Comparison of ENCODE assay signal across 25 cellular contexts in the genomic region with DNA sequence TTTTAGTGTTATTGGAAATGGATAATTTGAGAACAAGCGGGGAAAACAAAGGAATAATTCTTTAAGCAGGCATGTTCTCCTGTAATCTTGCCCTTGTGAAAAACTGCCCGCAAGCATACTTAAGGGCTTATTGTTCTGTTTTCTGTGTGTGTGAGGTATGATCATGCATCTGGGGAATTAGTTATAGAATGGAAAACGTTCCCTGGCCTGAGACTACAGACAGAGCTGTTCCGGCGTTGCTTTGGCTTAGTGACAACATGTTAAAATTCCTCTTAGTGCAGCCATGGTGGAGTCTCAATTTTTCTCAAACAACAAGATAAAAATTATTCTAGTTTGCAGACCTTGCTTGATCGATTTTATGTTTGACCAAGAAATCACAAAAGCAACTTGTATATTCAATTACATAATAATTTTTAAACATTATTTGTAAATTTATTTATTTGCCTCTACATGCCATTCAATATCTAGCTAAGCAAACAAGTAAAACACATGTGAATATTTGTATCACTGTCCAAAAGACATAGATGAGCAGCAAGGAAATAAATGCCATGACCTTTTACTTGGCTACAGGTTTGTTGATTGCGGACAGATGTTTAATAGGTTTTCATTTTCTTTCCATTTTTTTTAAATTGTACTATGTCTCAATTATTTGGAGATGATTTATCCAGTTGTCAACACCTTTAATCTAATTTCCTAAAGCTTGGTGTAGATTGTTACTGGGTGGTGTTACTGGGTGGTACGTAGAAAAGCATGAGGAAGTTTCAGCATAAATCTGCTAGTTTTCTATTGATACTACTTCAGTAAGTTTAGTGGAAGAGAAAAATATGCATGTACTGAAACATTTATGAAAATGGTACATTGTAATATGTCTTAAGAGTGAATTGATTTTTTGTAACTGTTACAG.
DNase-seq lines count a peak whose midpoint lies in the region; ATAC-seq and TF ChIP-seq lines count a peak whose summit lies in the region.
"Had no signal": no experiment of that assay in that cellular context is flagged by ENCODE, and none has a peak within 500 bp of the region (broad histone marks: within the 10 kb centered on the region; RNA-seq: fewer than 3 reads in every experiment).

No MANE protein-coding gene starts in this region.

- H3K27ac ChIP-seq in heart left ventricle, result peak overlapping the region in 11 of 12 donors; percentile 26 to 73 (median 57)
- H3K27ac ChIP-seq in aorta (ENCODE audit: low read depth in 1 of 2, low read length in 2 of 2), result no peak overlapping the region
- H3K27ac ChIP-seq: esophagus muscularis mucosa, GM23248, psoas muscle, transverse colon had no signal

- H3K4me1 ChIP-seq in heart left ventricle (peaks cover 0 to 11% (median 0%) of the 10 kb centered on the region in 12 donors), aorta (ENCODE audit: control insufficient read depth in 1 of 2, insufficient read depth in 2 of 2, low read length in 2 of 2) (no peaks in the 10 kb centered on the region)
- H3K4me1 ChIP-seq: esophagus muscularis mucosa, psoas muscle, transverse colon had no signal

- ATAC-seq in Right ventricle myocardium inferior (peak; percentile 81), heart left ventricle (peak; percentile 36 to 86 (median 80)), aorta (ENCODE audit: low FRiP score) (peak; percentile 41), left colon (no peak)
- ATAC-seq: HepG2 had no signal

- H3K27me3 Mint-ChIP-seq in neural crest cell (ENCODE audit: low read depth) (no peaks in the 10 kb centered on the region), CD14-positive monocyte (ENCODE audit: low read depth in 3 of 3) (peaks cover 0 to 2% (median 0%) of the 10 kb centered on the region in 3 donors)
- H3K27me3 Mint-ChIP-seq: activated CD4-positive, alpha-beta T cell treated with anti-CD3 and anti-CD28 coated beads, Interleukin-2, amount 10 ng/mL, durations not matched to agents 24 days and 14 days; CD4-positive, alpha-beta T cell had no signal

- H3K4me3 ChIP-seq in heart left ventricle (no peak overlapping the region), aorta (ENCODE audit: low read length in 2 of 2) (no peak overlapping the region)
- H3K4me3 ChIP-seq: esophagus muscularis mucosa, GM23248, psoas muscle, transverse colon had no signal

- H3K4me1 Mint-ChIP-seq in neural crest cell (peaks cover 10% of the 10 kb centered on the region), CD14-positive monocyte (peaks cover 12% of the 10 kb centered on the region)
- H3K4me1 Mint-ChIP-seq: activated CD4-positive, alpha-beta T cell treated with anti-CD3 and anti-CD28 coated beads, Interleukin-2, amount 10 ng/mL, durations not matched to agents 24 days and 14 days had no signal

- H3K4me3 Mint-ChIP-seq in neural crest cell (no peak overlapping the region), CD14-positive monocyte (no peak overlapping the region)
- H3K4me3 Mint-ChIP-seq: activated CD4-positive, alpha-beta T cell treated with anti-CD3 and anti-CD28 coated beads, Interleukin-2, amount 10 ng/mL, durations not matched to agents 24 days and 14 days; activated naive CD4-positive, alpha-beta T cell treated with anti-CD3 and anti-CD28 coated beads for 36 hours; CD4-positive, alpha-beta T cell; HFFc6 had no signal

- H3K9me3 Mint-ChIP-seq in neural crest cell (peaks cover 5% of the 10 kb centered on the region), CD14-positive monocyte (peaks cover 0 to 4% (median 0%) of the 10 kb centered on the region in 7 donors)
- H3K9me3 Mint-ChIP-seq: activated CD4-positive, alpha-beta T cell treated with anti-CD3 and anti-CD28 coated beads, Interleukin-2, amount 10 ng/mL, durations not matched to agents 24 days and 14 days; activated naive CD4-positive, alpha-beta T cell treated with anti-CD3 and anti-CD28 coated beads for 36 hours; CD4-positive, alpha-beta T cell had no signal

- no peaks in the 10 kb centered on the region for H3K36me3 Mint-ChIP-seq in neural crest cell (ENCODE audit: low read depth)
- H3K36me3 Mint-ChIP-seq in CD14-positive monocyte, result no peaks in the 10 kb centered on the region

- TF ChIP-seq POLR2A in heart left ventricle (IDR thresholded peaks at IDR 0.05), result no peak

- DNase-seq in Right ventricle myocardium inferior (ENCODE audit: missing footprints) (no peak), cardiac septum (ENCODE audit: low spot score) (no peak), heart left ventricle (peak in 2 of 5 donors; percentile 18 to 21), neural crest cell (ENCODE audit: low read depth, low spot score) (no peak), aorta (no peak), left colon (no peak), CD14-positive monocyte (ENCODE audit: low spot score) (no peak), SHP77 treated with DMSO at 0.1 percent for 48 hours (lab: John Stamatoyannopoulos, UW) (no peak)
- DNase-seq: activated CD4-positive, alpha-beta T cell treated with anti-CD3 and anti-CD28 coated beads, Interleukin-2, amount 10 ng/mL, durations not matched to agents 24 days and 14 days; activated naive CD4-positive, alpha-beta T cell treated with anti-CD3 and anti-CD28 coated beads for 36 hours; activated T-cell treated with anti-CD3 and anti-CD28 coated beads, Interleukin-2, amount 50 U/mL, for 48 hours; CD4-positive, alpha-beta T cell; GM23248; HFFc6; Karpas-422; MV-4-11; NCI-H146; NCI-H2171; NCI-H510A; psoas muscle; RPMI8226; stimulated activated CD4-positive, alpha-beta T cell treated with anti-CD3 and anti-CD28 coated beads, Interleukin-2, amount 100 ng/mL, for 24 hours; transverse colon had no signal

- no peaks in the 10 kb centered on the region for H3K9me3 ChIP-seq in heart left ventricle
- H3K9me3 ChIP-seq in aorta (ENCODE audit: control insufficient read depth, low read length), result no peaks in the 10 kb centered on the region
- H3K9me3 ChIP-seq: esophagus muscularis mucosa, psoas muscle, transverse colon had no signal

- no peaks in the 10 kb centered on the region for H3K27me3 ChIP-seq in heart left ventricle
- no peaks in the 10 kb centered on the region for H3K27me3 ChIP-seq in aorta (ENCODE audit: control insufficient read depth in 1 of 2, insufficient read depth in 2 of 2, low read length in 1 of 2)
- H3K27me3 ChIP-seq: esophagus muscularis mucosa, transverse colon had no signal

- no peak for TF ChIP-seq CTCF in heart left ventricle (IDR thresholded peaks at IDR 0.05)
- no peak for TF ChIP-seq CTCF in neural crest cell (conservative IDR thresholded peaks at IDR 0.05)
- TF ChIP-seq CTCF in CD14-positive monocyte (IDR thresholded peaks at IDR 0.05), result no peak

- 34 to 44% (median 38%) methylated on average over 8 of the region's 8 CpGs for WGBS in heart left ventricle, 4 donors
- 44 to 49% methylated on average over 8 of the region's 8 CpGs for WGBS in aorta, 2 donors

- peak overlapping the region; percentile 46 for H3K27ac Mint-ChIP-seq in neural crest cell (ENCODE audit: unreplicated experiment)
- no peak overlapping the region for H3K27ac Mint-ChIP-seq in CD14-positive monocyte
- H3K27ac Mint-ChIP-seq: activated CD4-positive, alpha-beta T cell treated with anti-CD3 and anti-CD28 coated beads, Interleukin-2, amount 10 ng/mL, durations not matched to agents 24 days and 14 days; activated naive CD4-positive, alpha-beta T cell treated with anti-CD3 and anti-CD28 coated beads for 36 hours; CD4-positive, alpha-beta T cell; HFFc6 had no signal

- intact Hi-C loops in Right ventricle myocardium inferior (cut with DNase I), result loop anchor here (10.0 kb wide), 1 partner anchor 77 kb away; no protein-coding TSS in a partner anchor
- intact Hi-C loops in cardiac septum (cut with DNase I), result no loop called here
- intact Hi-C loops in heart left ventricle (cut with DNase I), result no loop called here
- intact Hi-C loops in aorta (cut with DNase I), result no loop called here
- intact Hi-C loops in left colon (cut with DNase I, micrococcal nuclease), result no loop called here
- intact Hi-C loops in CD14-positive monocyte (cut with micrococcal nuclease), result no loop called here

- H3K36me3 ChIP-seq in heart left ventricle, result no peaks in the 10 kb centered on the region
- H3K36me3 ChIP-seq in aorta (ENCODE audit: control insufficient read depth in 1 of 2, insufficient read depth in 2 of 2, low read length in 1 of 2), result no peaks in the 10 kb centered on the region
- H3K36me3 ChIP-seq: esophagus muscularis mucosa, transverse colon had no signal

Comparison
In these comparisons a context has a peak if more than half of its experiments do, and no peak if none do; other contexts are left out.
1. H3K27ac ChIP-seq: peak in heart left ventricle (11 of 12); none in aorta (0 of 2).